In the genomic region with DNA sequence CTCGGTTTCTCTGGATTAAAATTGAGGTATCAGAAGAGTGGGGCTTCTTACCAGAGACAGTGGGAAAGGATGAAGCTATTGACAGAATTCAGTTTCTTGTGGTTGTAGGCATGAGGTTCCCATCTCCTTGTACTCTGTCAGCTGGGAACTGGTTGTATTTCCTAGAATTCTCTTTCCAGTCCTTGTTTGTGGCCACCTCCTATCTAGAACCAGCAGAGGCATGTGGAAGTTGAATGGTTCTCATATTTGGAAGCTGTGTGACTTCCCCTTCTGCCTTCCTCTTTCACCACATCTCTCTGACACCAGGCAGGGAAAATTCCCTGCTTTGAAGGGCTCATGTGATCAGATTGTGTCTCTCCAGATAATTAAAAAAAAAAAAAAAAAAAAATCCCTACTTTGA, we compare ENCODE assay signal across 17 cellular contexts.
DNase-seq lines count a peak whose midpoint lies in the region; ATAC-seq and TF ChIP-seq lines count a peak whose summit lies in the region.
"Had no signal": no experiment of that assay in that cellular context is flagged by ENCODE, and none has a peak within 500 bp of the region (broad histone marks: within the 10 kb centered on the region; RNA-seq: fewer than 3 reads in every experiment).

No MANE protein-coding gene starts in this region.

- peak overlapping the region; percentile 40 for H3K27ac ChIP-seq in mesendoderm (ENCODE audit: low read depth, low read length)
- H3K27ac ChIP-seq: Peyer's patch had no signal

- peak overlapping the region; percentile 38 for H2BK15ac ChIP-seq in mesendoderm (replicated peaks; ENCODE audit: low read depth)

- no peak overlapping the region for H2AK5ac ChIP-seq in mesendoderm (ENCODE audit: low read length)

- no peak for TF ChIP-seq CTCF in cardiac fibroblast (IDR thresholded peaks at IDR 0.05; ENCODE audit: low read depth, low read length)

- DNase-seq in ELR (ENCODE audit: low read depth) (peak; percentile 10), NCI-H226 (peak; percentile 73), cardiac fibroblast (ENCODE audit: low read depth in 2 of 2) (peak; percentile 49 to 68), mesendoderm (no peak), kidney glomerular epithelial cell (lab: John Stamatoyannopoulos, UW) (no peak), KG1 (lab: John Stamatoyannopoulos, UW) (no peak), putamen (ENCODE audit: low spot score) (no peak)
- DNase-seq: activated CD4-positive, alpha-beta T cell treated with anti-CD3 and anti-CD28 coated beads, Interleukin-2, amount 10 ng/mL, durations not matched to agents 7 days and 5 days; activated T-cell treated with anti-CD3 and anti-CD28 coated beads, Interleukin-2, amount 50 U/mL, for 24 hours; kidney; naive B cell; NCI-H1417 treated with DMSO at 0.1 percent for 48 hours; NCI-H446; Peyer's patch; stimulated activated CD4-positive, alpha-beta T cell treated with anti-CD3 and anti-CD28 coated beads, Interleukin-2, amount 100 ng/mL, for 48 hours had no signal

- H3K4me2 ChIP-seq in mesendoderm (ENCODE audit: low read length) = no peak overlapping the region

- peak overlapping the region; percentile 82 for H3K18ac ChIP-seq in mesendoderm (ENCODE audit: low read length)

- no peak overlapping the region for H3K23ac ChIP-seq in mesendoderm (ENCODE audit: low read length)

- H3K4ac ChIP-seq in mesendoderm (ENCODE audit: low read depth, low read length) = no peak overlapping the region

- WGBS in mesendoderm (ENCODE audit: extremely low coverage, insufficient coverage, low lambda C conversion rate) = no CpG with 5 or more reads among the region's 1 CpG

- no peaks in the 10 kb centered on the region for H3K36me3 ChIP-seq in mesendoderm (ENCODE audit: control insufficient read depth, insufficient read depth, low read length)
- H3K36me3 ChIP-seq: Peyer's patch had no signal

- H3K4me3 ChIP-seq in cardiac fibroblast (replicated peaks in 1 of 2; ENCODE audit: low read depth in 2 of 2, low read length in 2 of 2) (no peak overlapping the region), mesendoderm (ENCODE audit: low read length) (no peak overlapping the region)
- H3K4me3 ChIP-seq: GM12878, Peyer's patch had no signal

- H3K79me1 ChIP-seq in mesendoderm (ENCODE audit: low read length) = no peaks in the 10 kb centered on the region

- H3K4me1 ChIP-seq in mesendoderm (ENCODE audit: control insufficient read depth, low read depth, low read length) = peaks cover 6% of the 10 kb centered on the region
- H3K4me1 ChIP-seq: Peyer's patch had no signal

- H4K8ac ChIP-seq in mesendoderm (ENCODE audit: low read depth, low read length) = no peak overlapping the region

- no peaks in the 10 kb centered on the region for H3K27me3 ChIP-seq in mesendoderm (ENCODE audit: insufficient read depth, low read length, poor library complexity)
- H3K27me3 ChIP-seq: Peyer's patch had no signal

- no peaks in the 10 kb centered on the region for H3K79me2 ChIP-seq in mesendoderm (ENCODE audit: control insufficient read depth, insufficient read depth, low read length)

- no peak overlapping the region for H3K9ac ChIP-seq in mesendoderm (ENCODE audit: low read length)

- no peak overlapping the region for H4K5ac ChIP-seq in mesendoderm (ENCODE audit: low read length)

- no peak overlapping the region for H2BK120ac ChIP-seq in mesendoderm (ENCODE audit: low read depth, low read length)

- H2BK5ac ChIP-seq in mesendoderm (ENCODE audit: low read length) = no peak overlapping the region

- no peak for ATAC-seq in GM21619 (IDR thresholded peaks at IDR 0.05; ENCODE audit: unreplicated experiment)
- ATAC-seq: GM12878 had no signal

- no peak overlapping the region for H3K56ac ChIP-seq in mesendoderm (ENCODE audit: low read length)

Comparison
In these comparisons a context has a peak if more than half of its experiments do, and no peak if none do; other contexts are left out.
1. DNase-seq: peak in ELR (single experiment), NCI-H226 (single experiment) and cardiac fibroblast (2 of 2); none in mesendoderm (single experiment), kidney glomerular epithelial cell (single experiment), KG1 (single experiment) and putamen (single experiment).